In genomic region chr3:115085197-115085865, GRCh38 we compare ENCODE assay signal across 13 cellular contexts.
A peak's percentile ranks its signal among the peaks of the same experiment; 100 is the strongest.
DNase-seq lines count a peak whose midpoint lies in the region; ATAC-seq and TF ChIP-seq lines count a peak whose summit lies in the region.
"Had no signal": no experiment of that assay in that cellular context is flagged by ENCODE, and none has a peak within 500 bp of the region (broad histone marks: within the 10 kb centered on the region; RNA-seq: fewer than 3 reads in every experiment).

No MANE protein-coding gene starts in this region.

- no peak overlapping the region for H3K4me3 Mint-ChIP-seq in activated T-helper 1 cell treated with anti-CD3 and anti-CD28 coated beads, Interleukin-12 subunit alpha, Interleukin-12 subunit beta, Interleukin-2, Interleukin-4 antibody, amounts not matched to agents 30 ng/mL and 10 ng/mL and 1 ng/mL, durations not matched to agents 14 hours and 24 hours and 36 hours
- H3K4me3 Mint-ChIP-seq: activated naive CD8-positive, alpha-beta T cell treated with anti-CD3 and anti-CD28 coated beads, Interleukin-2, amount 10 ng/mL, durations not matched to agents 7 days and 5 days had no signal

- TF ChIP-seq CTCF in GM12875 (IDR thresholded peaks at IDR 0.05; ENCODE audit: borderline replicate concordance, insufficient read depth, low read depth, low read length) (0 out of 2 replicates have a peak, but pooled peaks have one; percentile 6), Panc1 (IDR thresholded peaks at IDR 0.05) (peak; percentile 11; the same call in 1 of the 2 replicates), fibroblast of lung (conservative IDR thresholded peaks at IDR 0.05 in 1 of 2, IDR thresholded peaks at IDR 0.05 in 1 of 2; ENCODE audit: low read depth in 1 of 2, low read length in 2 of 2) (peak; percentile 37 to 39), psoas muscle (IDR thresholded peaks at IDR 0.05) (peak; percentile 5)

- no TSS peak for BruUV-seq in Panc1 (replicated peaks; lab: Mats Ljungman, UMichigan)

- in situ Hi-C loops in Panc1 (cut with HindIII; ENCODE audit: low pct_unique_long_range_greater_than_20kb, low sequenced_read_pairs), result no loop called here

- 36 to 56% (median 39%) methylated on average over 2 of the region's 2 CpGs for WGBS in psoas muscle, 3 donors

- POLR2A ChIA-PET in Panc1 (lab: Charles Lee), result no interaction called here

- H3K4me3 ChIP-seq in GM12875 (ENCODE audit: low read depth, low read length) (no peak overlapping the region), Panc1 (ENCODE audit: low read depth in 2 of 2, low read length in 2 of 2) (no peak overlapping the region), fibroblast of lung (replicated peaks in 1 of 4; ENCODE audit: control extremely low read depth in 1 of 4, insufficient read depth in 1 of 4, low read depth in 3 of 4, low read length in 4 of 4) (no peak overlapping the region), psoas muscle (peak overlapping the region; percentile 23)

- H3K27me3 Mint-ChIP-seq in activated T-helper 1 cell treated with anti-CD3 and anti-CD28 coated beads, Interleukin-12 subunit alpha, Interleukin-12 subunit beta, Interleukin-2, Interleukin-4 antibody, amounts not matched to agents 30 ng/mL and 10 ng/mL and 1 ng/mL, durations not matched to agents 14 hours and 24 hours and 36 hours (ENCODE audit: insufficient read depth), result no peaks in the 10 kb centered on the region
- H3K27me3 Mint-ChIP-seq: activated naive CD8-positive, alpha-beta T cell treated with anti-CD3 and anti-CD28 coated beads, Interleukin-2, amount 10 ng/mL, durations not matched to agents 7 days and 5 days had no signal

- no peaks in the 10 kb centered on the region for H3K4me1 ChIP-seq in Panc1 (ENCODE audit: control insufficient read depth, insufficient read depth, low read length)
- no peaks in the 10 kb centered on the region for H3K4me1 ChIP-seq in fibroblast of lung (ENCODE audit: control insufficient read depth, extremely low read depth, insufficient read depth, low read length)
- peaks cover 67% of the 10 kb centered on the region for H3K4me1 ChIP-seq in psoas muscle

- no peaks in the 10 kb centered on the region for H3K9me3 ChIP-seq in Panc1 (ENCODE audit: control insufficient read depth, insufficient read depth, low read depth, low read length)
- H3K9me3 ChIP-seq in fibroblast of lung (ENCODE audit: control insufficient read depth, insufficient read depth, low read depth, low read length), result no peaks in the 10 kb centered on the region
- no peaks in the 10 kb centered on the region for H3K9me3 ChIP-seq in psoas muscle

- no peaks in the 10 kb centered on the region for H3K9me3 Mint-ChIP-seq in activated T-helper 1 cell treated with anti-CD3 and anti-CD28 coated beads, Interleukin-12 subunit alpha, Interleukin-12 subunit beta, Interleukin-2, Interleukin-4 antibody, amounts not matched to agents 30 ng/mL and 10 ng/mL and 1 ng/mL, durations not matched to agents 14 hours and 24 hours and 36 hours
- H3K9me3 Mint-ChIP-seq: activated naive CD8-positive, alpha-beta T cell treated with anti-CD3 and anti-CD28 coated beads, Interleukin-2, amount 10 ng/mL, durations not matched to agents 7 days and 5 days had no signal

- no peaks in the 10 kb centered on the region for H3K36me3 Mint-ChIP-seq in activated T-helper 1 cell treated with anti-CD3 and anti-CD28 coated beads, Interleukin-12 subunit alpha, Interleukin-12 subunit beta, Interleukin-2, Interleukin-4 antibody, amounts not matched to agents 30 ng/mL and 10 ng/mL and 1 ng/mL, durations not matched to agents 14 hours and 24 hours and 36 hours (ENCODE audit: low read depth)

- no peaks in the 10 kb centered on the region for H3K79me2 ChIP-seq in fibroblast of lung (ENCODE audit: control insufficient read depth, insufficient read depth, low read length)

- no peak overlapping the region for H3K9ac ChIP-seq in fibroblast of lung (ENCODE audit: insufficient read depth, low read length)
- H3K9ac ChIP-seq: KMS-11 had no signal

- no peaks in the 10 kb centered on the region for H4K20me1 ChIP-seq in fibroblast of lung (ENCODE audit: control insufficient read depth, extremely low read depth, insufficient read depth, low read length)

- no peak overlapping the region for H2AFZ ChIP-seq in fibroblast of lung (ENCODE audit: low read length)

- no peak overlapping the region for H3K27ac ChIP-seq in Panc1 (ENCODE audit: low read length)
- H3K27ac ChIP-seq in fibroblast of lung (ENCODE audit: insufficient read depth, low read length), result no peak overlapping the region
- peak overlapping the region; percentile 24 for H3K27ac ChIP-seq in psoas muscle
- H3K27ac ChIP-seq: KMS-11, WERI-Rb-1 had no signal

- no peak for DNase-seq in Panc1 (ENCODE audit: low read depth, low spot score)
- no peak for DNase-seq in fibroblast of lung (ENCODE audit: low read depth in 2 of 2)
- no peak for DNase-seq in psoas muscle
- DNase-seq in activated T-helper 1 cell treated with anti-CD3 and anti-CD28 coated beads, Interleukin-12 subunit alpha, Interleukin-12 subunit beta, Interleukin-2, Interleukin-4 antibody, amounts not matched to agents 30 ng/mL and 10 ng/mL and 1 ng/mL, durations not matched to agents 14 hours and 24 hours and 36 hours (ENCODE audit: low spot score), result no peak
- no peak for DNase-seq in activated CD4-positive, CD25-positive, alpha-beta regulatory T cell treated with anti-CD3 and anti-CD28 coated beads, Interleukin-2, amount 50 U/mL, for 72 hours
- no peak for DNase-seq in NCI-H1048 (lab: John Stamatoyannopoulos, UW)
- DNase-seq in NCI-H1105 (lab: John Stamatoyannopoulos, UW), result no peak
- DNase-seq: activated naive CD8-positive, alpha-beta T cell treated with anti-CD3 and anti-CD28 coated beads, Interleukin-2, amount 10 ng/mL, durations not matched to agents 7 days and 5 days; foreskin melanocyte; GDM1; WERI-Rb-1 had no signal

- intact Hi-C loops in Panc1 (cut with micrococcal nuclease; ENCODE audit: unreplicated experiment) (no loop called here), psoas muscle (cut with DNase I) (loop anchor here in 1 of 2 donors (5.0 to 10.0 kb wide), 2 partner anchors 258 to 711 kb away; no protein-coding TSS in a partner anchor)
- intact Hi-C loops in activated T-helper 1 cell treated with anti-CD3 and anti-CD28 coated beads, Interleukin-12 subunit alpha, Interleukin-12 subunit beta, Interleukin-2, Interleukin-4 antibody, amounts not matched to agents 30 ng/mL and 10 ng/mL and 1 ng/mL, durations not matched to agents 14 hours and 24 hours and 36 hours (cut with micrococcal nuclease), result no loop called here

- H3K36me3 ChIP-seq in Panc1 (ENCODE audit: control insufficient read depth, insufficient read depth, low read length) (no peaks in the 10 kb centered on the region), fibroblast of lung (ENCODE audit: control insufficient read depth, insufficient read depth, low read length) (no peaks in the 10 kb centered on the region), psoas muscle (ENCODE audit: insufficient read depth in 1 of 2, low read depth in 1 of 2) (no peaks in the 10 kb centered on the region)
- H3K36me3 ChIP-seq: WERI-Rb-1 had no signal

- H3K27me3 ChIP-seq in Panc1 (ENCODE audit: control insufficient read depth, insufficient read depth, low read length) (no peaks in the 10 kb centered on the region), fibroblast of lung (ENCODE audit: control insufficient read depth, insufficient read depth, low read length) (no peaks in the 10 kb centered on the region), psoas muscle (ENCODE audit: insufficient read depth in 3 of 3, low read length in 2 of 3) (no peaks in the 10 kb centered on the region)

- no peak overlapping the region for H3K4me2 ChIP-seq in fibroblast of lung (ENCODE audit: extremely low read depth, insufficient read depth, low read length)
- H3K4me2 ChIP-seq: KMS-11 had no signal

- no peaks in the 10 kb centered on the region for H3K4me1 Mint-ChIP-seq in activated T-helper 1 cell treated with anti-CD3 and anti-CD28 coated beads, Interleukin-12 subunit alpha, Interleukin-12 subunit beta, Interleukin-2, Interleukin-4 antibody, amounts not matched to agents 30 ng/mL and 10 ng/mL and 1 ng/mL, durations not matched to agents 14 hours and 24 hours and 36 hours (ENCODE audit: low read depth)
- H3K4me1 Mint-ChIP-seq: activated naive CD8-positive, alpha-beta T cell treated with anti-CD3 and anti-CD28 coated beads, Interleukin-2, amount 10 ng/mL, durations not matched to agents 7 days and 5 days had no signal

- H3K27ac Mint-ChIP-seq in activated T-helper 1 cell treated with anti-CD3 and anti-CD28 coated beads, Interleukin-12 subunit alpha, Interleukin-12 subunit beta, Interleukin-2, Interleukin-4 antibody, amounts not matched to agents 30 ng/mL and 10 ng/mL and 1 ng/mL, durations not matched to agents 14 hours and 24 hours and 36 hours, result no peak overlapping the region
- H3K27ac Mint-ChIP-seq: activated naive CD8-positive, alpha-beta T cell treated with anti-CD3 and anti-CD28 coated beads, Interleukin-2, amount 10 ng/mL, durations not matched to agents 7 days and 5 days had no signal

- CTCF ChIA-PET in Panc1 (lab: Charles Lee), result no interaction called here

- ATAC-seq in Panc1, result no peak
- peak in 2 of 4 donors; percentile 67 to 74 for ATAC-seq in psoas muscle
